Comparison of ENCODE assay signal across 8 cellular contexts in genomic region chr7:148084138-148084537, GRCh38.
DNase-seq lines count a peak whose midpoint lies in the region; ATAC-seq and TF ChIP-seq lines count a peak whose summit lies in the region.

No MANE protein-coding gene starts in this region.

- no peaks in the 10 kb centered on the region for H3K4me1 Mint-ChIP-seq in MCF 10A (ENCODE audit: insufficient read depth, unreplicated experiment)

- BruUV-seq in MCF 10A (replicated peaks; lab: Mats Ljungman, UMichigan) = no TSS peak

- no peaks in the 10 kb centered on the region for H3K36me3 Mint-ChIP-seq in MCF 10A (ENCODE audit: insufficient read depth, unreplicated experiment)

- DNase-seq in GM04504 (ENCODE audit: low read depth) (peak; percentile 17), NCI-H69 (lab: John Stamatoyannopoulos, UW) (peak; percentile 90), MCF 10A (ENCODE audit: unreplicated experiment) (peak; percentile 63), kidney tubule cell (ENCODE audit: low spot score) (peak; percentile 56), upper lobe of left lung (peak in 1 of 2 donors; percentile 25)

- no peaks in the 10 kb centered on the region for H3K36me3 ChIP-seq in upper lobe of left lung

- no peak overlapping the region for H3K4me3 Mint-ChIP-seq in MCF 10A (ENCODE audit: unreplicated experiment)

- no peaks in the 10 kb centered on the region for H3K4me1 ChIP-seq in upper lobe of left lung

- no peaks in the 10 kb centered on the region for H3K9me3 Mint-ChIP-seq in MCF 10A (ENCODE audit: unreplicated experiment)

- intact Hi-C loops in MCF 10A (cut with micrococcal nuclease) = loop anchor here (1.0 to 10.0 kb wide), 6 partner anchors 159 to 1969 kb away; partner anchors contain the start of gene CNTNAP2

- POLR2A ChIA-PET in MCF 10A (lab: Yijun Ruan, JAX) = no interaction called here

- H3K27ac ChIP-seq in 22Rv1 (no peak overlapping the region), upper lobe of left lung (no peak overlapping the region)

- CTCF ChIA-PET in MCF 10A (lab: Yijun Ruan, JAX) = interaction anchor here (1.4 kb wide), 1 partner anchor 16 kb away, joined by 6 read pairs; no protein-coding TSS in a partner anchor

- ATAC-seq in HG03460 (IDR thresholded peaks at IDR 0.05; ENCODE audit: unreplicated experiment) (peak; percentile 82), upper lobe of left lung (ENCODE audit: low FRiP score in 2 of 2) (peak in 1 of 2 donors; percentile 47), GM21528 (IDR thresholded peaks at IDR 0.05; ENCODE audit: low FRiP score, unreplicated experiment) (no peak)

- H3K9me3 ChIP-seq in upper lobe of left lung = no peaks in the 10 kb centered on the region

- no peak overlapping the region for H3K4me3 ChIP-seq in upper lobe of left lung

- no peak overlapping the region for H3K27ac Mint-ChIP-seq in MCF 10A (ENCODE audit: low read depth, unreplicated experiment)

- TF ChIP-seq EP300 in upper lobe of left lung (IDR thresholded peaks at IDR 0.05) = no peak

- H3K27me3 Mint-ChIP-seq in MCF 10A (ENCODE audit: insufficient read depth, unreplicated experiment) = peaks cover 81% of the 10 kb centered on the region

- WGBS in upper lobe of left lung, 2 donors = 1 to 13% methylated on average over 3 of the region's 3 CpGs

- TF ChIP-seq CTCF in 22Rv1 (IDR thresholded peaks at IDR 0.05) (peak; percentile 87), MCF 10A (IDR thresholded peaks at IDR 0.05; ENCODE audit: unreplicated experiment) (peak; percentile 68), upper lobe of left lung (IDR thresholded peaks at IDR 0.05) (peak in 5 of 6 experiments; percentile 27 to 44 (median 36))

- H3K27me3 ChIP-seq in upper lobe of left lung = no peaks in the 10 kb centered on the region

- TF ChIP-seq POLR2A in upper lobe of left lung (IDR thresholded peaks at IDR 0.05) = no peak

Comparison
In these comparisons a context has a peak if more than half of its experiments do, and no peak if none do; other contexts are left out.
1. CTCF ChIP-seq: peak in every context shown above with its lines; median percentile 87 in 22Rv1; 68 in MCF 10A; 36 in upper lobe of left lung.